Comparison of ENCODE assay signal across 18 cellular contexts in genomic region chr6:166561766-166562165, GRCh38. TPM values are rescaled to one million over a fixed set of nuclear protein-coding genes. Genes with fewer than 3 reads are reported as not detected.
A peak's percentile ranks its signal among the peaks of the same experiment; 100 is the strongest.
DNase-seq lines count a peak whose midpoint lies in the region; ATAC-seq and TF ChIP-seq lines count a peak whose summit lies in the region.
"Had no signal": no experiment of that assay in that cellular context is flagged by ENCODE, and none has a peak within 500 bp of the region (broad histone marks: within the 10 kb centered on the region; RNA-seq: fewer than 3 reads in every experiment).

No MANE protein-coding gene starts in this region.

- no peaks in the 10 kb centered on the region for H3K27me3 Mint-ChIP-seq in HFFc6 (ENCODE audit: insufficient read depth)
- H3K27me3 Mint-ChIP-seq: CD4-positive, CD25-positive, alpha-beta regulatory T cell had no signal

- H3K36me3 ChIP-seq in mucosa of descending colon (ENCODE audit: low read depth): no peaks in the 10 kb centered on the region
- H3K36me3 ChIP-seq: HAP-1, ovary, upper lobe of right lung had no signal

- intact Hi-C loops in mucosa of descending colon (cut with DNase I, micrococcal nuclease): no loop called here

- TF ChIP-seq CTCF in AG04449 (IDR thresholded peaks at IDR 0.05; ENCODE audit: insufficient read depth, low read length, missing control alignments) (no peak), HFFc6 (IDR thresholded peaks at IDR 0.05) (no peak), mucosa of descending colon (IDR thresholded peaks at IDR 0.05) (no peak)

- peaks cover 20% of the 10 kb centered on the region for H3K4me1 Mint-ChIP-seq in HFFc6 (ENCODE audit: low read depth)

- ATAC-seq in mucosa of descending colon (peak; percentile 21), HG02571 (IDR thresholded peaks at IDR 0.05; ENCODE audit: unreplicated experiment) (no peak)
- ATAC-seq: activated naive CD4-positive, alpha-beta T cell treated with anti-CD3 and anti-CD28 coated beads, Interleukin-2, amount 50 U/mL, for 72 hours; activated T-cell treated with anti-CD3 and anti-CD28 coated beads, Interleukin-2, amount 50 U/mL, for 4 hours; left lung; T-cell; upper lobe of right lung had no signal

- CTCF ChIA-PET in AG04449 (lab: Yijun Ruan, JAX): no interaction called here

- DNase-seq in AG04449 (ENCODE audit: low read depth, low spot score): peak; percentile 71
- DNase-seq in HFFc6: no peak
- peak; percentile 68 for DNase-seq in epidermal melanocyte (ENCODE audit: insufficient read length, low spot score)
- no peak for DNase-seq in mucosa of descending colon
- no peak for DNase-seq in activated T-cell treated with anti-CD3 and anti-CD28 coated beads, Interleukin-2, amount 50 U/mL, for 1 hour
- no peak for DNase-seq in DMS53 treated with DMSO at 0.1 percent for 48 hours (lab: John Stamatoyannopoulos, UW; ENCODE audit: unreplicated experiment)
- DNase-seq in OCI-M2 (lab: John Stamatoyannopoulos, UW; ENCODE audit: unreplicated experiment): no peak
- DNase-seq: activated T-cell treated with anti-CD3 and anti-CD28 coated beads, Interleukin-2, amount 50 U/mL, for 4 hours; CD4-positive, CD25-positive, alpha-beta regulatory T cell; left lung; NCI-H774; stimulated activated naive CD4-positive, alpha-beta T cell; T-cell; upper lobe of right lung had no signal

- POLR2A ChIA-PET in AG04449 (lab: Yijun Ruan, JAX): no interaction called here

- no peaks in the 10 kb centered on the region for H3K9me3 ChIP-seq in mucosa of descending colon
- H3K9me3 ChIP-seq: HAP-1, left lung, ovary had no signal

- 0 out of 2 replicates have a peak overlapping the region, but pooled peaks have one; percentile 1 for H3K27ac Mint-ChIP-seq in HFFc6
- H3K27ac Mint-ChIP-seq: activated naive CD4-positive, alpha-beta T cell treated with anti-CD3 and anti-CD28 coated beads, Interleukin-2, amount 50 U/mL, for 72 hours had no signal

- no peaks in the 10 kb centered on the region for H3K4me1 ChIP-seq in mucosa of descending colon (ENCODE audit: low read depth)

- H3K4me3 Mint-ChIP-seq in HFFc6: no peak overlapping the region; the same call in 1 of the 2 replicates
- H3K4me3 Mint-ChIP-seq: activated T-cell treated with anti-CD3 and anti-CD28 coated beads, Interleukin-2, amount 50 U/mL, for 4 hours; CD4-positive, CD25-positive, alpha-beta regulatory T cell; T-cell had no signal

- no peaks in the 10 kb centered on the region for H3K9me3 Mint-ChIP-seq in HFFc6

- H3K36me3 Mint-ChIP-seq in HFFc6 (ENCODE audit: low read depth): no peaks in the 10 kb centered on the region; the same call in none of the 2 replicates

- no peak overlapping the region for H3K4me3 ChIP-seq in AG04449 (ENCODE audit: low read depth, low read length)
- H3K4me3 ChIP-seq in mucosa of descending colon: no peak overlapping the region
- H3K4me3 ChIP-seq: HAP-1, left lung, ovary, upper lobe of right lung had no signal

RNA-seq across cellular contexts. Expression of gene RAMACL, which starts 24.7 kb away (rescaled TPM):
- 1 to 10 TPM; 2.0 to 3.6 (median 2.8) TPM for total RNA-seq in HFFc6 (2021; fragmentation: NEBNext Ultra II Directional; extraction: Animal tissue kit (Norgen Biotek cat#: 25700))
- 1 to 10 TPM in 1 of 3 donors, under 1 TPM in 2; 0.66 to 1.7 (median 0.92) TPM for total RNA-seq in mucosa of descending colon

Comparison
In these comparisons a context has a peak if more than half of its experiments do, and no peak if none do; other contexts are left out.
1. DNase-seq: peak in AG04449 (single experiment) and epidermal melanocyte (single experiment); none in HFFc6 (single experiment), mucosa of descending colon (0 of 3), activated T-cell treated with anti-CD3 and anti-CD28 coated beads, Interleukin-2, amount 50 U/mL, for 1 hour (single experiment), DMS53 treated with DMSO at 0.1 percent for 48 hours (single experiment) and OCI-M2 (single experiment).